33 cellular contexts compared by ENCODE assay signal in genomic region chr10:86596266-86596665, GRCh38. TPM values are rescaled to one million over a fixed set of nuclear protein-coding genes. Genes with fewer than 3 reads are reported as not detected.
DNase-seq lines count a peak whose midpoint lies in the region; ATAC-seq, FAIRE-seq and TF ChIP-seq lines count a peak whose summit lies in the region.
"Had no signal": no experiment of that assay in that cellular context is flagged by ENCODE, and none has a peak within 500 bp of the region (broad histone marks: within the 10 kb centered on the region; RNA-seq: fewer than 3 reads in every experiment).

No MANE protein-coding gene starts in this region.

- H3K36me3 ChIP-seq in mammary epithelial cell (ENCODE audit: insufficient read depth, low read length) (no peaks in the 10 kb centered on the region), aorta (ENCODE audit: control insufficient read depth in 1 of 2, insufficient read depth in 2 of 2, low read length in 1 of 2) (no peaks in the 10 kb centered on the region)
- H3K36me3 ChIP-seq in CD8-positive, alpha-beta T cell (ENCODE audit: insufficient read depth, low read length) = no peaks in the 10 kb centered on the region
- H3K36me3 ChIP-seq: heart left ventricle, prostate gland, transverse colon had no signal

- H4K20me1 ChIP-seq in mammary epithelial cell (ENCODE audit: insufficient read depth, low read length) = no peaks in the 10 kb centered on the region

- no peak overlapping the region for H3K4me2 ChIP-seq in mammary epithelial cell (ENCODE audit: insufficient read depth, low read depth, low read length)

- BruUV-seq in MCF 10A (replicated peaks; lab: Mats Ljungman, UMichigan) = no TSS peak
- BruUV-seq in mammary epithelial cell (replicated peaks; lab: Mats Ljungman, UMichigan) = no TSS peak

- H3K4me3 Mint-ChIP-seq in MCF 10A (ENCODE audit: unreplicated experiment) = no peak overlapping the region
- H3K4me3 Mint-ChIP-seq in CD8-positive, alpha-beta T cell = no peak overlapping the region
- H3K4me3 Mint-ChIP-seq: naive thymus-derived CD8-positive, alpha-beta T cell; T-helper 17 cell had no signal

- dilution Hi-C loops in mammary epithelial cell (cut with HindIII; ENCODE audit: low sequenced_read_pairs) = loop anchor here (5.0 kb wide), 1 partner anchor 86 kb away; no protein-coding TSS in a partner anchor

- no peaks in the 10 kb centered on the region for H3K79me2 ChIP-seq in mammary epithelial cell (ENCODE audit: insufficient read depth, low read length)

- POLR2A ChIA-PET in MCF 10A (lab: Yijun Ruan, JAX) = interaction anchor here (1.1 kb wide), 1 partner anchor 17 kb away, joined by 3 read pairs; no protein-coding TSS in a partner anchor
- POLR2A ChIA-PET in CD8-positive, alpha-beta T cell (lab: Charles Lee) = no interaction called here

- intact Hi-C loops in MCF 10A (cut with micrococcal nuclease) (no loop called here), mammary epithelial cell (cut with micrococcal nuclease) (no loop called here), aorta (cut with DNase I) (loop anchor here in 1 of 2 donors (2.0 kb wide), 1 partner anchor 77 kb away; no protein-coding TSS in a partner anchor), dorsolateral prefrontal cortex (cut with DNase I) (no loop called here)
- intact Hi-C loops in CD8-positive, alpha-beta T cell (cut with DNase I, micrococcal nuclease) = no loop called here

- peak; percentile 44 for ATAC-seq in aorta (ENCODE audit: low FRiP score)
- no peak for ATAC-seq in CD8-positive, alpha-beta T cell
- ATAC-seq: activated CD4-positive, CD25-positive, alpha-beta regulatory T cell treated with anti-CD3 and anti-CD28 coated beads, Interleukin-2, amount 50 U/mL, for 24 hours; body of pancreas; heart left ventricle; naive thymus-derived CD8-positive, alpha-beta T cell; T-helper 17 cell had no signal

- WGBS in mammary epithelial cell (ENCODE audit: low coverage, missing lambda C conversion rate) = 63% methylated on average over 3 of the region's 3 CpGs
- 26 to 35% methylated on average over 3 of the region's 3 CpGs for WGBS in aorta, 2 donors

- no peak overlapping the region for H3K27ac Mint-ChIP-seq in MCF 10A (ENCODE audit: low read depth, unreplicated experiment)
- no peak overlapping the region for H3K27ac Mint-ChIP-seq in CD8-positive, alpha-beta T cell
- H3K27ac Mint-ChIP-seq: naive thymus-derived CD8-positive, alpha-beta T cell; T-helper 17 cell had no signal

- H3K4me3 ChIP-seq in mammary epithelial cell (replicated peaks in 1 of 3; ENCODE audit: insufficient read depth in 1 of 3, low read depth in 2 of 3, low read length in 3 of 3) = no peak overlapping the region
- H3K4me3 ChIP-seq in fibroblast of the aortic adventitia (ENCODE audit: low read depth, low read length) = no peak overlapping the region
- H3K4me3 ChIP-seq in aorta (ENCODE audit: low read length in 2 of 2) = no peak overlapping the region
- no peak overlapping the region for H3K4me3 ChIP-seq in dorsolateral prefrontal cortex
- H3K4me3 ChIP-seq in CD8-positive, alpha-beta T cell (ENCODE audit: low read depth, low read length) = no peak overlapping the region
- H3K4me3 ChIP-seq: body of pancreas, heart left ventricle, prostate gland, transverse colon had no signal

- no peaks in the 10 kb centered on the region for H3K9me3 Mint-ChIP-seq in MCF 10A (ENCODE audit: unreplicated experiment)
- no peaks in the 10 kb centered on the region for H3K9me3 Mint-ChIP-seq in CD8-positive, alpha-beta T cell
- H3K9me3 Mint-ChIP-seq: naive thymus-derived CD8-positive, alpha-beta T cell had no signal

- H3K9ac ChIP-seq in mammary epithelial cell (ENCODE audit: insufficient read depth, low read length) = no peak overlapping the region

- H3K27ac ChIP-seq in mammary epithelial cell (ENCODE audit: insufficient read depth, low read depth, low read length) = no peak overlapping the region
- no peak overlapping the region for H3K27ac ChIP-seq in aorta (ENCODE audit: low read depth in 1 of 2, low read length in 2 of 2)
- H3K27ac ChIP-seq in dorsolateral prefrontal cortex = no peak overlapping the region
- H3K27ac ChIP-seq in CD8-positive, alpha-beta T cell (ENCODE audit: low read depth, low read length) = no peak overlapping the region
- H3K27ac ChIP-seq: 22Rv1, body of pancreas, foreskin keratinocyte, heart left ventricle, HL-60, prostate gland, transverse colon had no signal

- H3K27me3 ChIP-seq in mammary epithelial cell (ENCODE audit: insufficient read depth, low read length) = no peaks in the 10 kb centered on the region
- no peaks in the 10 kb centered on the region for H3K27me3 ChIP-seq in aorta (ENCODE audit: control insufficient read depth in 1 of 2, insufficient read depth in 2 of 2, low read length in 1 of 2)
- no peaks in the 10 kb centered on the region for H3K27me3 ChIP-seq in dorsolateral prefrontal cortex
- H3K27me3 ChIP-seq in CD8-positive, alpha-beta T cell (ENCODE audit: insufficient read depth, low read length) = no peaks in the 10 kb centered on the region
- H3K27me3 ChIP-seq: body of pancreas, foreskin keratinocyte, heart left ventricle, transverse colon had no signal

- H3K4me1 Mint-ChIP-seq in MCF 10A (ENCODE audit: insufficient read depth, unreplicated experiment) = peaks cover 7% of the 10 kb centered on the region
- peaks cover 3% of the 10 kb centered on the region for H3K4me1 Mint-ChIP-seq in CD8-positive, alpha-beta T cell (ENCODE audit: low read depth)

- no peaks in the 10 kb centered on the region for H3K9me3 ChIP-seq in mammary epithelial cell (replicated peaks; ENCODE audit: insufficient read depth, low read length)
- H3K9me3 ChIP-seq in aorta (ENCODE audit: control insufficient read depth, low read length) = no peaks in the 10 kb centered on the region
- H3K9me3 ChIP-seq in CD8-positive, alpha-beta T cell (ENCODE audit: low read length) = no peaks in the 10 kb centered on the region
- H3K9me3 ChIP-seq: body of pancreas, heart left ventricle, prostate gland, transverse colon had no signal

- no peak overlapping the region for H2AFZ ChIP-seq in mammary epithelial cell (ENCODE audit: low read depth, low read length)

- CTCF ChIA-PET in MCF 10A (lab: Yijun Ruan, JAX) (interaction anchor here (2.7 kb wide), 1 partner anchor 11 kb away, joined by 17 read pairs; no protein-coding TSS in a partner anchor), mammary epithelial cell (lab: Charles Lee; ENCODE audit: low non-redundant PET) (no interaction called here)
- CTCF ChIA-PET in CD8-positive, alpha-beta T cell (lab: Charles Lee) = interaction anchor here (0.8 to 1.1 kb wide), 2 partner anchors 9 to 196 kb away, joined by 3 to 4 read pairs; no protein-coding TSS in a partner anchor

- no peaks in the 10 kb centered on the region for H3K36me3 Mint-ChIP-seq in MCF 10A (ENCODE audit: insufficient read depth, unreplicated experiment)
- no peaks in the 10 kb centered on the region for H3K36me3 Mint-ChIP-seq in CD8-positive, alpha-beta T cell
- H3K36me3 Mint-ChIP-seq: naive thymus-derived CD8-positive, alpha-beta T cell had no signal

- H3K27me3 Mint-ChIP-seq in MCF 10A (ENCODE audit: insufficient read depth, unreplicated experiment) = no peaks in the 10 kb centered on the region
- H3K27me3 Mint-ChIP-seq in CD8-positive, alpha-beta T cell (ENCODE audit: low read depth) = no peaks in the 10 kb centered on the region
- H3K27me3 Mint-ChIP-seq: naive thymus-derived CD8-positive, alpha-beta T cell; T-helper 17 cell had no signal

- peak; percentile 63 for DNase-seq in MCF 10A (ENCODE audit: unreplicated experiment)
- no peak for DNase-seq in mammary epithelial cell
- peak; percentile 54 for DNase-seq in RPMI7951 (ENCODE audit: low read depth)
- DNase-seq in fibroblast of the aortic adventitia (ENCODE audit: low read depth) = peak; percentile 31
- peak in 1 of 2 donors; percentile 56 for DNase-seq in aorta
- no peak for DNase-seq in GM19239 (ENCODE audit: insufficient read length, low spot score)
- DNase-seq in dorsolateral prefrontal cortex = no peak
- DNase-seq in CD8-positive, alpha-beta T cell = no peak
- DNase-seq: activated CD4-positive, alpha-beta T cell treated with anti-CD3 and anti-CD28 coated beads, Interleukin-2, amount 50 U/mL, for 4 hours; activated CD8-positive, alpha-beta memory T cell treated with anti-CD3 and anti-CD28 coated beads, Interleukin-2, amount 50 U/mL, for 4 hours; activated naive CD4-positive, alpha-beta T cell; DMS79 treated with DMSO at 0.1 percent for 48 hours; effector CD8-positive, alpha-beta T cell; foreskin keratinocyte; heart left ventricle; Karpas-422; naive thymus-derived CD8-positive, alpha-beta T cell; NCI-H146; NCI-H226; occipital lobe; SHP77; stimulated activated CD4-positive, alpha-beta T cell treated with anti-CD3 and anti-CD28 coated beads, Interleukin-4, amount 100 ng/mL, for 4 hours; T-helper 17 cell; transverse colon had no signal

- no peak for FAIRE-seq in GM19239 (lab: Jason Lieb, UNC)
- FAIRE-seq: H1, keratinocyte, TTC549 had no signal

- in situ Hi-C loops in mammary epithelial cell (cut with MboI; ENCODE audit: low sequenced_read_pairs in 2 of 2) = no loop called here

- H3K4me1 ChIP-seq in mammary epithelial cell (ENCODE audit: insufficient read depth, low read length) (no peaks in the 10 kb centered on the region), aorta (ENCODE audit: control insufficient read depth in 1 of 2, insufficient read depth in 2 of 2, low read length in 2 of 2) (no peaks in the 10 kb centered on the region)
- H3K4me1 ChIP-seq in CD8-positive, alpha-beta T cell (ENCODE audit: insufficient read depth, low read length) = no peaks in the 10 kb centered on the region
- H3K4me1 ChIP-seq: body of pancreas, foreskin keratinocyte, prostate gland had no signal

- TF ChIP-seq CTCF in MCF 10A (IDR thresholded peaks at IDR 0.05; ENCODE audit: unreplicated experiment) (no peak), mammary epithelial cell (conservative IDR thresholded peaks at IDR 0.05 in 1 of 2, IDR thresholded peaks at IDR 0.05 in 1 of 2; ENCODE audit: extremely low read depth in 1 of 2, insufficient read depth in 1 of 2, low read depth in 1 of 2, low read length in 2 of 2) (no peak), fibroblast of the aortic adventitia (IDR thresholded peaks at IDR 0.05; ENCODE audit: insufficient read depth, low read length) (no peak), dorsolateral prefrontal cortex (IDR thresholded peaks at IDR 0.05 in 54 of 56, conservative IDR thresholded peaks at IDR 0.05 in 2 of 56; ENCODE audit: low read depth in 1 of 56, partially characterized antibody in 56 of 56) (no peak)
- no peak for TF ChIP-seq CTCF in CD8-positive, alpha-beta T cell (IDR thresholded peaks at IDR 0.05)

RNA-seq across cellular contexts. Expression of gene OPN4, which starts 58.1 kb away (rescaled TPM):
- total RNA-seq in MCF 10A (2022) (not detected in 2 replicates), mammary epithelial cell (not detected), fibroblast of the aortic adventitia (ENCODE audit: low replicate concordance) (not detected in 2 replicates), aorta (under 1 TPM in 1 of 2 donors, not detected in 1; 0.36 TPM), dorsolateral prefrontal cortex (1 to 10 TPM in 93 of 120 experiments, under 1 TPM in 23, not detected in 4; 0.35 to 4.5 (median 1.6) TPM)
- polyA plus RNA-seq in mammary epithelial cell (not detected), aorta (not detected)
- not detected for polyA minus RNA-seq in mammary epithelial cell
- not detected in 2 replicates for total RNA-seq in RPMI7951 (2014; rRNA removed; shearing (Covaris generic))
- not detected for total RNA-seq in CD8-positive, alpha-beta T cell
- total RNA-seq: body of pancreas; foreskin keratinocyte; H1; liver; naive thymus-derived CD8-positive, alpha-beta T cell; occipital lobe; prostate gland; T-helper 17 cell had no signal
- polyA plus RNA-seq: foreskin keratinocyte; H1; keratinocyte; liver; naive thymus-derived CD8-positive, alpha-beta T cell had no signal

Comparison
In these comparisons a context has a peak if more than half of its experiments do, and no peak if none do; other contexts are left out.
1. DNase-seq: peak in MCF 10A (single experiment), RPMI7951 (single experiment) and fibroblast of the aortic adventitia (single experiment); none in mammary epithelial cell (single experiment), GM19239 (single experiment), dorsolateral prefrontal cortex (0 of 10) and CD8-positive, alpha-beta T cell (0 of 7).